In genomic region chr14:61178226-61179060, GRCh38 we compare ENCODE assay signal across 8 cellular contexts.
A peak's percentile ranks its signal among the peaks of the same experiment; 100 is the strongest.
DNase-seq lines count a peak whose midpoint lies in the region; ATAC-seq and TF ChIP-seq lines count a peak whose summit lies in the region.

No MANE protein-coding gene starts in this region.

- no CpG with 5 or more reads among the region's 7 CpGs for WGBS in mesendoderm (ENCODE audit: extremely low coverage, insufficient coverage, low lambda C conversion rate)

- H3K36me3 Mint-ChIP-seq in activated naive CD8-positive, alpha-beta T cell treated with anti-CD3 and anti-CD28 coated beads, Interleukin-2, amount 50 U/mL, for 24 hours (ENCODE audit: low read depth) = no peaks in the 10 kb centered on the region

- no peak overlapping the region for H3K18ac ChIP-seq in mesendoderm (ENCODE audit: low read length)

- H2AK5ac ChIP-seq in mesendoderm (ENCODE audit: low read length) = peak overlapping the region; percentile 17

- H3K4me2 ChIP-seq in mesendoderm (ENCODE audit: low read length) = no peak overlapping the region

- H3K4me3 ChIP-seq in mesendoderm (ENCODE audit: low read length) (no peak overlapping the region), right atrium auricular region (no peak overlapping the region)

- H3K9me3 Mint-ChIP-seq in activated naive CD8-positive, alpha-beta T cell treated with anti-CD3 and anti-CD28 coated beads, Interleukin-2, amount 50 U/mL, for 24 hours = no peaks in the 10 kb centered on the region

- H4K5ac ChIP-seq in mesendoderm (ENCODE audit: low read length) = no peak overlapping the region

- no peak overlapping the region for H2BK5ac ChIP-seq in mesendoderm (ENCODE audit: low read length)

- H3K27me3 ChIP-seq in mesendoderm (ENCODE audit: insufficient read depth, low read length, poor library complexity) = no peaks in the 10 kb centered on the region
- no peaks in the 10 kb centered on the region for H3K27me3 ChIP-seq in right atrium auricular region

- peak overlapping the region; percentile 84 for H3K27ac Mint-ChIP-seq in activated naive CD8-positive, alpha-beta T cell treated with anti-CD3 and anti-CD28 coated beads, Interleukin-2, amount 50 U/mL, for 24 hours

- no peaks in the 10 kb centered on the region for H3K36me3 ChIP-seq in mesendoderm (ENCODE audit: control insufficient read depth, insufficient read depth, low read length)
- no peaks in the 10 kb centered on the region for H3K36me3 ChIP-seq in right atrium auricular region

- peaks cover 30% of the 10 kb centered on the region for H3K27me3 Mint-ChIP-seq in activated naive CD8-positive, alpha-beta T cell treated with anti-CD3 and anti-CD28 coated beads, Interleukin-2, amount 50 U/mL, for 24 hours

- peak; percentile 41 for DNase-seq in activated naive CD4-positive, alpha-beta T cell treated with Interleukin-2 at 50 U/mL for 16 hours
- DNase-seq in activated naive CD4-positive, alpha-beta T cell (lab: John Stamatoyannopoulos, UW) = no peak
- DNase-seq in activated naive CD8-positive, alpha-beta T cell treated with anti-CD3 and anti-CD28 coated beads, Interleukin-2, amount 50 U/mL, for 24 hours = peak; percentile 42
- peak; percentile 89 for DNase-seq in mesendoderm
- DNase-seq in NCI-H748 treated with DMSO at 0.1 percent for 48 hours (lab: John Stamatoyannopoulos, UW) = no peak
- no peak for DNase-seq in COLO668 (lab: John Stamatoyannopoulos, UW; ENCODE audit: unreplicated experiment)
- no peak for DNase-seq in right atrium auricular region (ENCODE audit: low spot score)

- H3K79me1 ChIP-seq in mesendoderm (ENCODE audit: low read length) = no peaks in the 10 kb centered on the region

- H3K79me2 ChIP-seq in mesendoderm (ENCODE audit: control insufficient read depth, insufficient read depth, low read length) = no peaks in the 10 kb centered on the region

- peak overlapping the region; percentile 44 for H3K56ac ChIP-seq in mesendoderm (ENCODE audit: low read length)

- no peak overlapping the region for H3K9ac ChIP-seq in mesendoderm (ENCODE audit: low read length)

- TF ChIP-seq CTCF in right atrium auricular region (IDR thresholded peaks at IDR 0.05) = no peak

- no peaks in the 10 kb centered on the region for H3K9me3 ChIP-seq in right atrium auricular region

- peaks cover 46% of the 10 kb centered on the region for H3K4me1 Mint-ChIP-seq in activated naive CD8-positive, alpha-beta T cell treated with anti-CD3 and anti-CD28 coated beads, Interleukin-2, amount 50 U/mL, for 24 hours

- H4K8ac ChIP-seq in mesendoderm (ENCODE audit: low read depth, low read length) = no peak overlapping the region

- H3K27ac ChIP-seq in mesendoderm (ENCODE audit: low read depth, low read length) (peak overlapping the region; percentile 63), right atrium auricular region (no peak overlapping the region)

- H3K4me3 Mint-ChIP-seq in activated naive CD8-positive, alpha-beta T cell treated with anti-CD3 and anti-CD28 coated beads, Interleukin-2, amount 50 U/mL, for 24 hours = peak overlapping the region; percentile 61

- peak; percentile 85 for ATAC-seq in activated naive CD8-positive, alpha-beta T cell treated with anti-CD3 and anti-CD28 coated beads, Interleukin-2, amount 50 U/mL, for 24 hours
- ATAC-seq in HG02798 (IDR thresholded peaks at IDR 0.05; ENCODE audit: poor library complexity, unreplicated experiment) = no peak

- H3K4me1 ChIP-seq in mesendoderm (ENCODE audit: control insufficient read depth, low read depth, low read length) (peaks cover 6% of the 10 kb centered on the region), right atrium auricular region (no peaks in the 10 kb centered on the region)

- H2BK15ac ChIP-seq in mesendoderm (replicated peaks; ENCODE audit: low read depth) = no peak overlapping the region

- H3K23ac ChIP-seq in mesendoderm (ENCODE audit: low read length) = no peak overlapping the region

- H2BK120ac ChIP-seq in mesendoderm (ENCODE audit: low read depth, low read length) = no peak overlapping the region

- H3K4ac ChIP-seq in mesendoderm (ENCODE audit: low read depth, low read length) = no peak overlapping the region

Comparison
In these comparisons a context has a peak if more than half of its experiments do, and no peak if none do; other contexts are left out.
1. DNase-seq: peak in activated naive CD4-positive, alpha-beta T cell treated with Interleukin-2 at 50 U/mL for 16 hours (single experiment), activated naive CD8-positive, alpha-beta T cell treated with anti-CD3 and anti-CD28 coated beads, Interleukin-2, amount 50 U/mL, for 24 hours (single experiment) and mesendoderm (single experiment); none in activated naive CD4-positive, alpha-beta T cell (0 of 4), NCI-H748 treated with DMSO at 0.1 percent for 48 hours (single experiment), COLO668 (single experiment) and right atrium auricular region (single experiment).